ENCODE assay signal across 29 cellular contexts in the genomic region with DNA sequence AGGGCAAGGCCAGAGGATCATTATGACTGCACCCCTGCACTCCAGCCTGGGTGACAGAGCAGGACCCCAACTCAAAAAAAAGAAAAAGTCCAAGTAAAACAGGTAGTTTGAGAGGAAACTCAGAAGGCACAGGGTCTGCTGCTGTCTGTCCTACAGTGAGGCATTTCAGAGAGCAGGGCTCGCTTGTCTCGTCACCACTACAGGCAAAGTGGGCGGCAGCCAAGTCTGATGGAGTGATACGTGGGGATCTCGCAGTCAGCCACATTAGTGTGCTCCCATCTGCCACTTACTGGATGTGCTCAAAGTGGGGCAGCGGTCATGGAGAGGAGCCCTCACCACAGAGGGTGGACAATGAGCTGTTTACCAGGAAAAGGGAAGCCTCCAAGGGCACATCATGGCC. TPM values are rescaled to one million over a fixed set of nuclear protein-coding genes. Genes with fewer than 3 reads are reported as not detected.
"Had no signal": no experiment of that assay in that cellular context is flagged by ENCODE, and none has a peak within 500 bp of the region (broad histone marks: within the 10 kb centered on the region; RNA-seq: fewer than 3 reads in every experiment).

No MANE protein-coding gene starts in this region.

- H3K27me3 Mint-ChIP-seq: activated CD4-positive, alpha-beta memory T cell treated with anti-CD3 and anti-CD28 coated beads for 36 hours; central memory CD8-positive, alpha-beta T cell; naive thymus-derived CD4-positive, alpha-beta T cell; stimulated activated naive CD8-positive, alpha-beta T cell treated with anti-CD3 and anti-CD28 coated beads, Interleukin-15, Interleukin-2, amounts not matched to agents 100 ng/mL and 50 ng/mL, for 24 hours; T-helper 17 cell had no signal

- ATAC-seq: activated CD4-positive, CD25-positive, alpha-beta regulatory T cell treated with anti-CD3 and anti-CD28 coated beads, Interleukin-2, amount 50 U/mL, for 24 hours; activated T-cell treated with anti-CD3 and anti-CD28 coated beads, Interleukin-2, amount 50 U/mL, for 4 hours; gastroesophageal sphincter; left colon; naive thymus-derived CD4-positive, alpha-beta T cell; right cardiac atrium; SK-N-SH treated with all-trans-retinoic acid at 6 μM for 48 hours; T-helper 17 cell; upper lobe of right lung had no signal

- H3K9me3 Mint-ChIP-seq: activated CD4-positive, alpha-beta memory T cell treated with anti-CD3 and anti-CD28 coated beads for 36 hours; activated naive CD4-positive, alpha-beta T cell treated with anti-CD3 and anti-CD28 coated beads for 36 hours; activated T-cell treated with anti-CD3 and anti-CD28 coated beads, Interleukin-2, amount 50 U/mL, for 4 hours; central memory CD8-positive, alpha-beta T cell; naive thymus-derived CD4-positive, alpha-beta T cell; stimulated activated naive CD8-positive, alpha-beta T cell treated with anti-CD3 and anti-CD28 coated beads, Interleukin-15, Interleukin-2, amounts not matched to agents 100 ng/mL and 50 ng/mL, for 24 hours had no signal

- H3K4me1 Mint-ChIP-seq: central memory CD8-positive, alpha-beta T cell had no signal

- H3K4me3 Mint-ChIP-seq: activated CD4-positive, alpha-beta memory T cell treated with anti-CD3 and anti-CD28 coated beads for 36 hours; activated naive CD4-positive, alpha-beta T cell treated with anti-CD3 and anti-CD28 coated beads for 36 hours; activated T-cell treated with anti-CD3 and anti-CD28 coated beads, Interleukin-2, amount 50 U/mL, for 4 hours; central memory CD8-positive, alpha-beta T cell; naive thymus-derived CD4-positive, alpha-beta T cell; stimulated activated naive CD8-positive, alpha-beta T cell treated with anti-CD3 and anti-CD28 coated beads, Interleukin-15, Interleukin-2, amounts not matched to agents 100 ng/mL and 50 ng/mL, for 24 hours; T-helper 17 cell had no signal

- H3K27ac Mint-ChIP-seq: activated CD4-positive, alpha-beta memory T cell treated with anti-CD3 and anti-CD28 coated beads for 36 hours; activated naive CD4-positive, alpha-beta T cell treated with anti-CD3 and anti-CD28 coated beads for 36 hours; stimulated activated naive CD8-positive, alpha-beta T cell treated with anti-CD3 and anti-CD28 coated beads, Interleukin-15, Interleukin-2, amounts not matched to agents 100 ng/mL and 50 ng/mL, for 24 hours; T-helper 17 cell had no signal

- FAIRE-seq: endothelial cell of umbilical vein, kidney had no signal

- DNase-seq: activated CD4-positive, alpha-beta memory T cell treated with anti-CD3 and anti-CD28 coated beads for 36 hours; activated CD4-positive, alpha-beta T cell treated with anti-CD3 and anti-CD28 coated beads for 48 hours; activated CD8-positive, alpha-beta memory T cell treated with anti-CD3 and anti-CD28 coated beads, Interleukin-2, amount 50 U/mL, for 48 hours; activated naive CD4-positive, alpha-beta T cell treated with anti-CD3 and anti-CD28 coated beads for 36 hours; activated T-cell treated with anti-CD3 and anti-CD28 coated beads, Interleukin-2, amount 50 U/mL, for 4 hours; amniotic stem cell; colonic mucosa; effector memory CD4-positive, alpha-beta T cell; kidney; left colon; midbrain; naive thymus-derived CD4-positive, alpha-beta T cell; right cardiac atrium; spleen; stimulated activated CD4-positive, alpha-beta T cell treated with anti-CD3 and anti-CD28 coated beads, Interleukin-2, amount 100 ng/mL, for 48 hours; T-helper 17 cell; T1000; thyroid gland; upper lobe of right lung; WERI-Rb-1 had no signal

RNA-seq across cellular contexts. Expression of a gene that starts 42.6 kb away (rescaled TPM):
- total RNA-seq: activated CD4-positive, alpha-beta memory T cell treated with anti-CD3 and anti-CD28 coated beads for 36 hours; activated CD8-positive, alpha-beta memory T cell treated with anti-CD3 and anti-CD28 coated beads for 36 hours; activated naive CD4-positive, alpha-beta T cell treated with anti-CD3 and anti-CD28 coated beads for 36 hours; fibroblast of lung; kidney; left colon; lower leg skin; naive thymus-derived CD4-positive, alpha-beta T cell; T-helper 17 cell had no signal
